ENCODE assay signal across 17 cellular contexts in genomic region chr9:94843089-94843488, GRCh38.
DNase-seq lines count a peak whose midpoint lies in the region; FAIRE-seq and TF ChIP-seq lines count a peak whose summit lies in the region.
"Had no signal": no experiment of that assay in that cellular context is flagged by ENCODE, and none has a peak within 500 bp of the region (broad histone marks: within the 10 kb centered on the region; RNA-seq: fewer than 3 reads in every experiment).

No MANE protein-coding gene starts in this region.

- 96% methylated on average over 5 of the region's 5 CpGs for WGBS in SK-N-SH (ENCODE audit: low lambda C conversion rate)

- H3K9me2 ChIP-seq in SK-N-SH: no peaks in the 10 kb centered on the region

- H3K27ac ChIP-seq in astrocyte (ENCODE audit: low read depth, low read length) (no peak overlapping the region), SK-N-SH (ENCODE audit: low read depth in 2 of 2, low read length in 1 of 2) (no peak overlapping the region)

- H3K36me3 ChIP-seq in astrocyte (ENCODE audit: insufficient read depth, low read length) (no peaks in the 10 kb centered on the region), SK-N-SH (replicated peaks in 1 of 2; ENCODE audit: control insufficient read depth in 1 of 2, insufficient read depth in 2 of 2, low read length in 1 of 2) (peaks cover 0 to 12% of the 10 kb centered on the region in 2 experiments)

- H3K9me3 ChIP-seq in astrocyte (ENCODE audit: insufficient read depth, low read depth, low read length): no peaks in the 10 kb centered on the region
- no peaks in the 10 kb centered on the region for H3K9me3 ChIP-seq in SK-N-SH

- no peak overlapping the region for H3K4me3 Mint-ChIP-seq in astrocyte (ENCODE audit: unreplicated experiment)

- POLR2A ChIA-PET in SK-N-SH (lab: Yijun Ruan, JAX): no interaction called here

- DNase-seq in ELF-1 (ENCODE audit: low read depth, low spot score) (peak; percentile 32), astrocyte (ENCODE audit: low read depth) (no peak), kidney glomerular epithelial cell (lab: John Stamatoyannopoulos, UW) (peak; percentile 45), renal cortical epithelial cell (ENCODE audit: low read depth) (peak; percentile 80), GM10266 (ENCODE audit: extremely low spot score) (no peak), HUDEP-2 (lab: John Stamatoyannopoulos, UW; ENCODE audit: unreplicated experiment in 76 of 76) (no peak), SK-N-SH (no peak)
- DNase-seq: HCEC 1CT; KBM-7; NCI-H1092 treated with DMSO at 0.1 percent for 48 hours; NCI-H1694; NCI-H2107; NCI-H345; NCI-H526 treated with DMSO at 0.1 percent for 48 hours; NK-92 treated with Interleukin-12 subunit alpha and Interleukin-12 subunit beta, amount 100 ng/mL, for 24 hours had no signal

- H3K79me2 ChIP-seq in astrocyte (ENCODE audit: insufficient read depth, low read length) (peaks cover 16% of the 10 kb centered on the region), SK-N-SH (ENCODE audit: insufficient read depth) (peaks cover 6% of the 10 kb centered on the region; the same call in 1 of the 2 replicates)

- H3K4me2 ChIP-seq in astrocyte (ENCODE audit: low read length) (no peak overlapping the region), SK-N-SH (no peak overlapping the region)

- TF ChIP-seq RAD21 in SK-N-SH (IDR thresholded peaks at IDR 0.05; ENCODE audit: low read length): no peak

- H4K20me1 ChIP-seq in astrocyte (ENCODE audit: insufficient read depth, low read length): no peaks in the 10 kb centered on the region
- no peaks in the 10 kb centered on the region for H4K20me1 ChIP-seq in SK-N-SH (ENCODE audit: insufficient read depth)

- H3K27ac Mint-ChIP-seq in astrocyte (ENCODE audit: unreplicated experiment): peak overlapping the region; percentile 88

- H3K4me1 ChIP-seq in astrocyte (ENCODE audit: insufficient read depth, low read length) (peaks cover 14% of the 10 kb centered on the region), SK-N-SH (ENCODE audit: control insufficient read depth in 1 of 2, insufficient read depth in 2 of 2, low read depth in 1 of 2, low read length in 1 of 2) (peaks cover 4% of the 10 kb centered on the region in 2 experiments; a peak in 3 of 4 replicates)

- TF ChIP-seq EP300 in SK-N-SH (IDR thresholded peaks at IDR 0.05; ENCODE audit: borderline replicate concordance in 1 of 2, low read depth in 1 of 2, low read length in 1 of 2): no peak

- no peaks in the 10 kb centered on the region for H3K27me3 ChIP-seq in astrocyte (ENCODE audit: insufficient read depth, low read length)
- H3K27me3 ChIP-seq in SK-N-SH (ENCODE audit: insufficient read depth): no peaks in the 10 kb centered on the region

- peaks cover 14% of the 10 kb centered on the region for H3K9me3 Mint-ChIP-seq in astrocyte (ENCODE audit: unreplicated experiment)

- H3K27me3 Mint-ChIP-seq in astrocyte (ENCODE audit: low read depth, unreplicated experiment): no peaks in the 10 kb centered on the region

- peaks cover 7% of the 10 kb centered on the region for H3F3A ChIP-seq in SK-N-SH (replicated peaks; ENCODE audit: insufficient read depth)

- CTCF ChIA-PET in SK-N-SH (lab: Yijun Ruan, JAX): interaction anchor here (1.5 kb wide), 1 partner anchor 10 kb away, joined by 6 read pairs; no protein-coding TSS in a partner anchor

- H3K4me3 ChIP-seq in astrocyte (ENCODE audit: insufficient read depth, low read depth, low read length) (no peak overlapping the region), SK-N-SH (ENCODE audit: low read depth in 2 of 2, low read length in 1 of 2) (no peak overlapping the region)

- no peak overlapping the region for H3K9ac ChIP-seq in astrocyte (ENCODE audit: low read length)
- no peak overlapping the region for H3K9ac ChIP-seq in SK-N-SH

- TF ChIP-seq CTCF in astrocyte (IDR thresholded peaks at IDR 0.05; ENCODE audit: insufficient read depth, low read depth, low read length): no peak
- TF ChIP-seq CTCF in GM10266 (IDR thresholded peaks at IDR 0.05; ENCODE audit: control insufficient read depth, insufficient read depth, low read depth, missing control alignments): no peak
- TF ChIP-seq CTCF in SK-N-SH (IDR thresholded peaks at IDR 0.05): no peak

- H3K36me3 Mint-ChIP-seq in astrocyte (ENCODE audit: low read depth, unreplicated experiment): peaks cover 18% of the 10 kb centered on the region

- FAIRE-seq in astrocyte (lab: Jason Lieb, UNC): no peak
- FAIRE-seq: GM19239, HTR-8/SVneo had no signal

- peaks cover 18% of the 10 kb centered on the region for H3K4me1 Mint-ChIP-seq in astrocyte (ENCODE audit: low read depth, unreplicated experiment)

- H2AFZ ChIP-seq in astrocyte (ENCODE audit: low read depth, low read length) (no peak overlapping the region), SK-N-SH (ENCODE audit: low read depth) (no peak overlapping the region)

TF ChIP-seq in SK-N-SH, 30 proteins besides CTCF, POLR2A, EP300 and RAD21:
- TF ChIP-seq TCF12 (IDR thresholded peaks at IDR 0.05): no peak
- no peak for TF ChIP-seq MEF2A (IDR thresholded peaks at IDR 0.05; ENCODE audit: borderline replicate concordance, low read depth)
- no peak for TF ChIP-seq RFX5 (IDR thresholded peaks at IDR 0.05; ENCODE audit: low read length)
- TF ChIP-seq, protein P1, sequence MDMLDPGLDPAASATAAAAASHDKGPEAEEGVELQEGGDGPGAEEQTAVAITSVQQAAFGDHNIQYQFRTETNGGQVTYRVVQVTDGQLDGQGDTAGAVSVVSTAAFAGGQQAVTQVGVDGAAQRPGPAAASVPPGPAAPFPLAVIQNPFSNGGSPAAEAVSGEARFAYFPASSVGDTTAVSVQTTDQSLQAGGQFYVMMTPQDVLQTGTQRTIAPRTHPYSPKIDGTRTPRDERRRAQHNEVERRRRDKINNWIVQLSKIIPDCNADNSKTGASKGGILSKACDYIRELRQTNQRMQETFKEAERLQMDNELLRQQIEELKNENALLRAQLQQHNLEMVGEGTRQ (IDR thresholded peaks at IDR 0.05; ENCODE audit: borderline replicate concordance, low read depth, low read length): no peak
TF ChIP-seq in SK-N-SH: peak in this region for 0.

Comparison
In these comparisons a context has a peak if more than half of its experiments do, and no peak if none do; other contexts are left out.
1. DNase-seq: peak in ELF-1 (single experiment), kidney glomerular epithelial cell (single experiment) and renal cortical epithelial cell (single experiment); none in astrocyte (single experiment), GM10266 (single experiment), HUDEP-2 (0 of 76) and SK-N-SH (single experiment).